8 cellular contexts compared by ENCODE assay signal in genomic region chr1:220747426-220748090, GRCh38. TPM values are rescaled to one million over a fixed set of nuclear protein-coding genes. Genes with fewer than 3 reads are reported as not detected.
DNase-seq lines count a peak whose midpoint lies in the region; ATAC-seq and TF ChIP-seq lines count a peak whose summit lies in the region.

No MANE protein-coding gene starts in this region.

- no peak for TF ChIP-seq CTCF in CD8-positive, alpha-beta T cell (IDR thresholded peaks at IDR 0.05)

- intact Hi-C loops in CD8-positive, alpha-beta T cell (cut with DNase I, micrococcal nuclease): no loop called here

- CTCF ChIA-PET in CD8-positive, alpha-beta T cell (lab: Charles Lee): interaction anchor here (1.2 kb wide), 1 partner anchor 14 kb away, joined by 3 read pairs; no protein-coding TSS in a partner anchor

- no peak overlapping the region for H3K27ac Mint-ChIP-seq in CD8-positive, alpha-beta T cell
- H3K27ac Mint-ChIP-seq in naive thymus-derived CD8-positive, alpha-beta T cell: peak overlapping the region in 1 of 10 donors; percentile 27

- H3K4me3 ChIP-seq in CD8-positive, alpha-beta T cell (ENCODE audit: low read depth, low read length): peak overlapping the region; percentile 9
- peak overlapping the region; percentile 48 for H3K4me3 ChIP-seq in ectodermal cell (ENCODE audit: insufficient read depth, low read depth, low read length)

- H3K36me3 Mint-ChIP-seq in CD8-positive, alpha-beta T cell: no peaks in the 10 kb centered on the region
- peaks cover 0 to 3% (median 0%) of the 10 kb centered on the region in 3 donors for H3K36me3 Mint-ChIP-seq in naive thymus-derived CD8-positive, alpha-beta T cell

- H3K9me3 ChIP-seq in CD8-positive, alpha-beta T cell (ENCODE audit: low read length): no peaks in the 10 kb centered on the region
- H3K9me3 ChIP-seq in ectodermal cell (ENCODE audit: control insufficient read depth, low read length): no peaks in the 10 kb centered on the region

- no peaks in the 10 kb centered on the region for H3K36me3 ChIP-seq in CD8-positive, alpha-beta T cell (ENCODE audit: insufficient read depth, low read length)
- H3K36me3 ChIP-seq in ectodermal cell (ENCODE audit: control insufficient read depth, insufficient read depth, low read length): no peaks in the 10 kb centered on the region

- H3K27ac ChIP-seq in CD8-positive, alpha-beta T cell (ENCODE audit: low read depth, low read length): no peak overlapping the region
- H3K27ac ChIP-seq in ectodermal cell (ENCODE audit: insufficient read depth, low read depth, low read length, poor library complexity, severe bottlenecking): no peak overlapping the region

- H3K4me1 Mint-ChIP-seq in CD8-positive, alpha-beta T cell (ENCODE audit: low read depth): peaks cover 4% of the 10 kb centered on the region
- peaks cover 2 to 14% (median 9%) of the 10 kb centered on the region in 4 donors for H3K4me1 Mint-ChIP-seq in naive thymus-derived CD8-positive, alpha-beta T cell

- DNase-seq in CD8-positive, alpha-beta T cell: no peak
- DNase-seq in naive thymus-derived CD8-positive, alpha-beta T cell: no peak
- DNase-seq in NCI-H1092 treated with DMSO at 0.1 percent for 48 hours (lab: John Stamatoyannopoulos, UW) (no peak), Kasumi-1 (lab: John Stamatoyannopoulos, UW) (no peak)
- no peak for DNase-seq in stimulated activated naive CD4-positive, alpha-beta T cell (lab: John Stamatoyannopoulos, UW)

- H3K4me1 ChIP-seq in CD8-positive, alpha-beta T cell (ENCODE audit: insufficient read depth, low read length): no peaks in the 10 kb centered on the region
- H3K4me1 ChIP-seq in ectodermal cell (ENCODE audit: control insufficient read depth, insufficient read depth, low read length): no peaks in the 10 kb centered on the region

- H3K27me3 ChIP-seq in CD8-positive, alpha-beta T cell (ENCODE audit: insufficient read depth, low read length): no peaks in the 10 kb centered on the region
- H3K27me3 ChIP-seq in ectodermal cell (ENCODE audit: control insufficient read depth, insufficient read depth, low read length, poor library complexity, severe bottlenecking): peaks cover 47% of the 10 kb centered on the region

- no peaks in the 10 kb centered on the region for H3K9me3 Mint-ChIP-seq in CD8-positive, alpha-beta T cell
- no peaks in the 10 kb centered on the region for H3K9me3 Mint-ChIP-seq in naive thymus-derived CD8-positive, alpha-beta T cell

- H3K4me3 Mint-ChIP-seq in CD8-positive, alpha-beta T cell: peak overlapping the region; percentile 47
- peak overlapping the region in 9 of 10 donors; percentile 33 to 68 (median 58) for H3K4me3 Mint-ChIP-seq in naive thymus-derived CD8-positive, alpha-beta T cell

- POLR2A ChIA-PET in CD8-positive, alpha-beta T cell (lab: Charles Lee): no interaction called here
- POLR2A ChIA-PET in naive thymus-derived CD8-positive, alpha-beta T cell (lab: Charles Lee): interaction anchor here (0.6 kb wide), 1 partner anchor 930 kb away, joined by 3 read pairs; no protein-coding TSS in a partner anchor

- peaks cover 60% of the 10 kb centered on the region for H3K27me3 Mint-ChIP-seq in CD8-positive, alpha-beta T cell (ENCODE audit: low read depth)
- peaks cover 27 to 79% (median 66%) of the 10 kb centered on the region in 5 donors for H3K27me3 Mint-ChIP-seq in naive thymus-derived CD8-positive, alpha-beta T cell

- ATAC-seq in CD8-positive, alpha-beta T cell: no peak
- ATAC-seq in HG03342 (IDR thresholded peaks at IDR 0.05; ENCODE audit: unreplicated experiment): peak; percentile 2
- no peak for ATAC-seq in naive thymus-derived CD8-positive, alpha-beta T cell
- ATAC-seq in GM18868 (IDR thresholded peaks at IDR 0.05; ENCODE audit: unreplicated experiment): no peak

- WGBS in ectodermal cell, 2 experiments: 8% methylated on average over 18 of the region's 18 CpGs

RNA-seq across cellular contexts. Expression of gene MTARC2, which starts 0.6 kb away (rescaled TPM):
- not detected for total RNA-seq in CD8-positive, alpha-beta T cell
- not detected for polyA plus RNA-seq in ectodermal cell (2013, experiment 1 of 4)
- not detected for polyA plus RNA-seq in ectodermal cell (2013, experiment 2 of 4)
- 0.11 TPM for polyA plus RNA-seq in ectodermal cell (2013, experiment 3 of 4)
- 0.28 TPM for polyA plus RNA-seq in ectodermal cell (2013, experiment 4 of 4)
- total RNA-seq in naive thymus-derived CD8-positive, alpha-beta T cell: not detected
- not detected for polyA plus RNA-seq in naive thymus-derived CD8-positive, alpha-beta T cell

RNA-seq across cellular contexts. Expression of gene MTARC1, which starts 39.2 kb away (rescaled TPM):
- total RNA-seq in CD8-positive, alpha-beta T cell: not detected
- polyA plus RNA-seq in ectodermal cell (2013, experiment 1 of 4): 21.7 TPM
- polyA plus RNA-seq in ectodermal cell (2013, experiment 2 of 4): 20.9 TPM
- polyA plus RNA-seq in ectodermal cell (2013, experiment 3 of 4): 14.0 TPM
- 15.4 TPM for polyA plus RNA-seq in ectodermal cell (2013, experiment 4 of 4)
- total RNA-seq in naive thymus-derived CD8-positive, alpha-beta T cell: not detected
- under 1 TPM in 1 of 3 donors, not detected in 2; 0.59 TPM for polyA plus RNA-seq in naive thymus-derived CD8-positive, alpha-beta T cell

RNA-seq across cellular contexts. Expression of gene C1orf115, which starts 57.4 kb away (rescaled TPM):
- total RNA-seq in CD8-positive, alpha-beta T cell: under 1 TPM; 0.16 to 0.28 TPM
- 6.5 TPM for polyA plus RNA-seq in ectodermal cell (2013, experiment 1 of 4)
- 6.8 TPM for polyA plus RNA-seq in ectodermal cell (2013, experiment 2 of 4)
- polyA plus RNA-seq in ectodermal cell (2013, experiment 3 of 4): 5.0 TPM
- polyA plus RNA-seq in ectodermal cell (2013, experiment 4 of 4): 5.3 TPM
- total RNA-seq in naive thymus-derived CD8-positive, alpha-beta T cell: under 1 TPM; 0.52 TPM
- under 1 TPM in 2 of 3 donors, not detected in 1; 0.44 to 0.99 TPM for polyA plus RNA-seq in naive thymus-derived CD8-positive, alpha-beta T cell
